9 cellular contexts compared by ENCODE assay signal in the genomic region with DNA sequence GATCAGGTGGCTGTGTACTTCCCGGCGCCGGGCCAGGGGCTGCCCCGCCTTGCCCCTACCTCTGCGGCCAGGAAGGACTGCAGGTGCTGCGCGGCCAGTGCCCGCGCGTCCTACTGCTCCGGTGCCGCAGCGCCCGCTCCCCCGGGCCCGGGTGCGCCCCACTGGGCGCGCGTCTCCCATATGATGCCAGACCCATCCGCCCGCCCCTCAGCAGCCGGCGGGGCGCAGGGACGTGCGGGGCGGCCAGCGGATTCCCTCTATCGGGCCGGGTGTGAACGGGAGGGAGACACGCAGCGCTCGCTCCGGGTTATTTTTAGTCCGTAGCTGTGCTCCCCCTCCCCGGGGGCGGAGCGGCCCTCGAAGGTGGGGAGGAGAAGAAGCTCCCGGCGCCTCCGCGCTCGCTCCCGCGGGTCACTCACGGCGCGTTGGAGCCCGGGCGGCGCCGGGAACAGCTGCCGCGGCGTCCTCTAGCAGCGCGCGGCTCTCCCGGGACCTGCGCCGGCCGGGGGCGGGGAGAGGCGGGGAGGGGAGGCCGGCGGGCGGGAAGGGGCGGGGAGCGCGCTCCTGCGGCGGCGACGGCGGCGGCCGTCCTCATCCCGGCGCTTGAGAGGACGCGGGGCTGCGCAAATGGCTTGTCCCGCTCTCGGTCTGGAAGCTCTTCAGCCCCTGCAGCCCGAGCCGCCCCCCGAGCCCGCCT.
DNase-seq lines count a peak whose midpoint lies in the region; ATAC-seq and TF ChIP-seq lines count a peak whose summit lies in the region.
"Had no signal": no experiment of that assay in that cellular context is flagged by ENCODE, and none has a peak within 500 bp of the region (broad histone marks: within the 10 kb centered on the region; RNA-seq: fewer than 3 reads in every experiment).

No MANE protein-coding gene starts in this region.

- H3K27ac Mint-ChIP-seq in activated CD4-positive, alpha-beta T cell treated with anti-CD3 and anti-CD28 coated beads, Interleukin-2, amount 10 ng/mL, durations not matched to agents 24 days and 14 days = no peak overlapping the region
- H3K27ac Mint-ChIP-seq in natural killer cell = no peak overlapping the region
- no peak overlapping the region for H3K27ac Mint-ChIP-seq in stimulated activated effector memory CD8-positive, alpha-beta T cell treated with anti-CD3 and anti-CD28 coated beads, Interleukin-12 subunit alpha, Interleukin-12 subunit beta, amount 100 ng/mL, for 72 hours
- H3K27ac Mint-ChIP-seq: activated naive CD4-positive, alpha-beta T cell treated with anti-CD3 and anti-CD28 coated beads, Interleukin-2, amount 50 U/mL, for 24 hours had no signal

- ATAC-seq in natural killer cell = no peak
- ATAC-seq in stimulated activated effector memory CD8-positive, alpha-beta T cell treated with anti-CD3 and anti-CD28 coated beads, Interleukin-12 subunit alpha, Interleukin-12 subunit beta, amount 100 ng/mL, for 72 hours = no peak

- TF ChIP-seq CTCF in natural killer cell (IDR thresholded peaks at IDR 0.05) = no peak

- H3K36me3 Mint-ChIP-seq in activated CD4-positive, alpha-beta T cell treated with anti-CD3 and anti-CD28 coated beads, Interleukin-2, amount 10 ng/mL, durations not matched to agents 24 days and 14 days (ENCODE audit: low read depth) = no peaks in the 10 kb centered on the region
- H3K36me3 Mint-ChIP-seq in natural killer cell = no peaks in the 10 kb centered on the region
- H3K36me3 Mint-ChIP-seq in stimulated activated effector memory CD8-positive, alpha-beta T cell treated with anti-CD3 and anti-CD28 coated beads, Interleukin-12 subunit alpha, Interleukin-12 subunit beta, amount 100 ng/mL, for 72 hours = no peaks in the 10 kb centered on the region
- H3K36me3 Mint-ChIP-seq: activated naive CD4-positive, alpha-beta T cell treated with anti-CD3 and anti-CD28 coated beads, Interleukin-2, amount 50 U/mL, for 24 hours had no signal

- H3K4me3 ChIP-seq in skin epidermis = peak overlapping the region; percentile 51 to 68 (median 58)

- no peaks in the 10 kb centered on the region for H3K4me1 Mint-ChIP-seq in activated CD4-positive, alpha-beta T cell treated with anti-CD3 and anti-CD28 coated beads, Interleukin-2, amount 10 ng/mL, durations not matched to agents 24 days and 14 days
- H3K4me1 Mint-ChIP-seq in natural killer cell = no peaks in the 10 kb centered on the region
- no peaks in the 10 kb centered on the region for H3K4me1 Mint-ChIP-seq in stimulated activated effector memory CD8-positive, alpha-beta T cell treated with anti-CD3 and anti-CD28 coated beads, Interleukin-12 subunit alpha, Interleukin-12 subunit beta, amount 100 ng/mL, for 72 hours
- H3K4me1 Mint-ChIP-seq: activated naive CD4-positive, alpha-beta T cell treated with anti-CD3 and anti-CD28 coated beads, Interleukin-2, amount 50 U/mL, for 24 hours had no signal

- no peak overlapping the region for H3K4me3 Mint-ChIP-seq in activated CD4-positive, alpha-beta T cell treated with anti-CD3 and anti-CD28 coated beads, Interleukin-2, amount 10 ng/mL, durations not matched to agents 24 days and 14 days
- H3K4me3 Mint-ChIP-seq in natural killer cell = no peak overlapping the region
- no peak overlapping the region for H3K4me3 Mint-ChIP-seq in stimulated activated effector memory CD8-positive, alpha-beta T cell treated with anti-CD3 and anti-CD28 coated beads, Interleukin-12 subunit alpha, Interleukin-12 subunit beta, amount 100 ng/mL, for 72 hours
- H3K4me3 Mint-ChIP-seq: activated naive CD4-positive, alpha-beta T cell treated with anti-CD3 and anti-CD28 coated beads, Interleukin-2, amount 50 U/mL, for 24 hours had no signal

- peak overlapping the region in 14 of 21 experiments; percentile 2 to 80 (median 46) for H3K27ac ChIP-seq in skin epidermis

- peak; percentile 11 for DNase-seq in activated CD4-positive, alpha-beta T cell treated with anti-CD3 and anti-CD28 coated beads for 48 hours
- no peak for DNase-seq in activated CD4-positive, alpha-beta T cell treated with anti-CD3 and anti-CD28 coated beads, Interleukin-2, amount 10 ng/mL, durations not matched to agents 24 days and 14 days
- DNase-seq in NCI-H2196 treated with DMSO at 0.1 percent for 48 hours (lab: John Stamatoyannopoulos, UW; ENCODE audit: unreplicated experiment) = peak; percentile 69
- peak; percentile 45 to 73 for DNase-seq in T47D (ENCODE audit: low read depth in 1 of 2, low spot score in 1 of 2)
- DNase-seq in iPS-NIHi11 (ENCODE audit: low spot score) = peak; percentile 79
- DNase-seq in natural killer cell = no peak
- no peak for DNase-seq in stimulated activated effector memory CD8-positive, alpha-beta T cell treated with anti-CD3 and anti-CD28 coated beads, Interleukin-12 subunit alpha, Interleukin-12 subunit beta, amount 100 ng/mL, for 72 hours (ENCODE audit: low spot score in 2 of 2)

- peaks cover 43% of the 10 kb centered on the region for H3K27me3 Mint-ChIP-seq in activated CD4-positive, alpha-beta T cell treated with anti-CD3 and anti-CD28 coated beads, Interleukin-2, amount 10 ng/mL, durations not matched to agents 24 days and 14 days
- H3K27me3 Mint-ChIP-seq in natural killer cell (ENCODE audit: low read depth in 2 of 2) = peaks cover 27 to 51% of the 10 kb centered on the region in 2 donors

- H3K9me3 Mint-ChIP-seq in activated CD4-positive, alpha-beta T cell treated with anti-CD3 and anti-CD28 coated beads, Interleukin-2, amount 10 ng/mL, durations not matched to agents 24 days and 14 days = no peaks in the 10 kb centered on the region
- no peaks in the 10 kb centered on the region for H3K9me3 Mint-ChIP-seq in natural killer cell
- H3K9me3 Mint-ChIP-seq in stimulated activated effector memory CD8-positive, alpha-beta T cell treated with anti-CD3 and anti-CD28 coated beads, Interleukin-12 subunit alpha, Interleukin-12 subunit beta, amount 100 ng/mL, for 72 hours = peaks cover 5% of the 10 kb centered on the region
- H3K9me3 Mint-ChIP-seq: activated naive CD4-positive, alpha-beta T cell treated with anti-CD3 and anti-CD28 coated beads, Interleukin-2, amount 50 U/mL, for 24 hours had no signal

- intact Hi-C loops in activated CD4-positive, alpha-beta T cell treated with anti-CD3 and anti-CD28 coated beads, Interleukin-2, amount 10 ng/mL, durations not matched to agents 24 days and 14 days (cut with micrococcal nuclease) = no loop called here
- intact Hi-C loops in natural killer cell (cut with micrococcal nuclease) = no loop called here

- in situ Hi-C loops in T47D (cut with HindIII; ENCODE audit: low pct_unique_long_range_greater_than_20kb, low sequenced_read_pairs) = no loop called here

Comparison
In these comparisons a context has a peak if more than half of its experiments do, and no peak if none do; other contexts are left out.
1. DNase-seq: peak in activated CD4-positive, alpha-beta T cell treated with anti-CD3 and anti-CD28 coated beads for 48 hours (single experiment), NCI-H2196 treated with DMSO at 0.1 percent for 48 hours (single experiment), T47D (2 of 2) and iPS-NIHi11 (single experiment); none in activated CD4-positive, alpha-beta T cell treated with anti-CD3 and anti-CD28 coated beads, Interleukin-2, amount 10 ng/mL, durations not matched to agents 24 days and 14 days (single experiment), natural killer cell (single experiment) and stimulated activated effector memory CD8-positive, alpha-beta T cell treated with anti-CD3 and anti-CD28 coated beads, Interleukin-12 subunit alpha, Interleukin-12 subunit beta, amount 100 ng/mL, for 72 hours (0 of 2).